ENCODE assay signal across 7 cellular contexts in genomic region chr11:43419460-43419859, GRCh38.
DNase-seq lines count a peak whose midpoint lies in the region; ATAC-seq, FAIRE-seq and TF ChIP-seq lines count a peak whose summit lies in the region.

No MANE protein-coding gene starts in this region.

- no peaks in the 10 kb centered on the region for H3K4me1 ChIP-seq in small intestine (ENCODE audit: control insufficient read depth in 2 of 2, insufficient read depth in 1 of 2, low read depth in 1 of 2, low read length in 1 of 2)

- in situ Hi-C loops in Caki2 (cut with HindIII; ENCODE audit: low pct_unique_long_range_greater_than_20kb, low sequenced_read_pairs), result no loop called here

- no peaks in the 10 kb centered on the region for H3K27me3 ChIP-seq in WERI-Rb-1 (ENCODE audit: insufficient read depth, low read depth, severe bottlenecking)
- H3K27me3 ChIP-seq in small intestine (ENCODE audit: control insufficient read depth in 2 of 2, insufficient read depth in 2 of 2, low read length in 2 of 2), result no peaks in the 10 kb centered on the region

- no peaks in the 10 kb centered on the region for H3K9me3 ChIP-seq in WERI-Rb-1 (ENCODE audit: severe bottlenecking)
- no peaks in the 10 kb centered on the region for H3K9me3 ChIP-seq in small intestine (ENCODE audit: control insufficient read depth, low read depth)

- peak; percentile 9 for FAIRE-seq in GM18507 (lab: Jason Lieb, UNC)
- no peak for FAIRE-seq in small intestine (lab: Jason Lieb, UNC)

- DNase-seq in Caki2 (ENCODE audit: low read depth), result peak; percentile 3
- DNase-seq in GM18507 (ENCODE audit: extremely low spot score, insufficient read length, low read depth), result no peak
- no peak for DNase-seq in WERI-Rb-1
- DNase-seq in foreskin melanocyte, result peak; percentile 12
- DNase-seq in small intestine, result peak; percentile 66

- peaks cover 15% of the 10 kb centered on the region for H3K36me3 ChIP-seq in WERI-Rb-1
- H3K36me3 ChIP-seq in small intestine (ENCODE audit: control insufficient read depth in 2 of 2, insufficient read depth in 2 of 2, low read length in 2 of 2), result peaks cover 0 to 5% of the 10 kb centered on the region in 2 donors

- TF ChIP-seq CTCF in LNCAP (IDR thresholded peaks at IDR 0.05), result peak; percentile 84
- TF ChIP-seq CTCF in WERI-Rb-1 (IDR thresholded peaks at IDR 0.05; ENCODE audit: low read depth, low read length), result peak; percentile 35

- no peak overlapping the region for H3K4me3 ChIP-seq in WERI-Rb-1 (ENCODE audit: low read depth, low read length)
- H3K4me3 ChIP-seq in small intestine (ENCODE audit: low read depth in 1 of 2, low read length in 2 of 2), result no peak overlapping the region

- H3K27ac ChIP-seq in WERI-Rb-1 (no peak overlapping the region), small intestine (ENCODE audit: low read depth in 1 of 2, low read length in 1 of 2) (no peak overlapping the region)

- no peak for ATAC-seq in HG03571 (IDR thresholded peaks at IDR 0.05; ENCODE audit: unreplicated experiment)

Comparison
In these comparisons a context has a peak if more than half of its experiments do, and no peak if none do; other contexts are left out.
1. DNase-seq: peak in Caki2 (single experiment), foreskin melanocyte (single experiment) and small intestine (single experiment); none in GM18507 (single experiment) and WERI-Rb-1 (single experiment).